3 cellular contexts compared by ENCODE assay signal in the genomic region with DNA sequence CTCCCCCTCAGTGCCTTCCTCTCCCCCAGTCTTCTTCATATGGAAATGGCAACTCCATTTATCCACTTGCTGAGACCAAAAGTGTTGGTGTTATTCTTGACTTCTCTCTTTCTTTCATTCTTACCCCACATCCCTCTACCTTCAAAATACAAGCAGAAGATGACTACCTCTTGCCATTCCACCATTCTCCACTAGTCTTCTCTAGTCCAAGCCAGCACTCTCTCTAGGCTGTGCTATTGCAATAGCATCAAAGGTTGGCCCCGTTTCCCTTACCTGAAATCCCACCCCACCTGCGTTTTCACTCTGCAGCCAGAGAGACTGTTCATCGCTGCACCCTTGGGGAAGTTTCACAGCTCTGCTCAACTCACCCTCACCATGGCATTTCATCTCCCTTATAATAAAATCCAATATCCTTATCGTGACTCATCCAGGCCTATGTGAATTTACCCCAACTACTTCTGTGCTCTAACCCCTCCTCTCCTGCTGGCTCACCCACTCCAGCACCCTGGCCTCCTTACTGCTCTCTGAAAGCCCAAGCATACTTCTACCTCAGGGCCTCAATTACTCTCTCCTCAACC.
TF ChIP-seq lines count a peak whose summit lies in the region.

No MANE protein-coding gene starts in this region.

TF ChIP-seq in SK-N-SH, 30 proteins besides CTCF, POLR2A, EP300 and RAD21:
- TF ChIP-seq TEAD4 (IDR thresholded peaks at IDR 0.05; ENCODE audit: borderline replicate concordance, insufficient read depth) (no peak), SMC3 (IDR thresholded peaks at IDR 0.05; ENCODE audit: low read depth, low read length) (no peak), MXI1 (IDR thresholded peaks at IDR 0.05; ENCODE audit: low read depth, low read length) (no peak), FOXJ3 (CRISPR knock-in tag; IDR thresholded peaks at IDR 0.05) (no peak), CHD2 (IDR thresholded peaks at IDR 0.05; ENCODE audit: low read length, partially characterized antibody) (no peak), TAF1 (IDR thresholded peaks at IDR 0.05; ENCODE audit: borderline replicate concordance, low read depth, low read length) (no peak), FOXM1 (IDR thresholded peaks at IDR 0.05; ENCODE audit: low read depth) (no peak)

TF ChIP-seq in SK-N-SH treated with all-trans-retinoic acid at 6 μM for 48 hours, 23 proteins besides CTCF, POLR2A, EP300 and RAD21:
- TF ChIP-seq TCF4 (CRISPR knock-in tag; IDR thresholded peaks at IDR 0.05; ENCODE audit: borderline replicate concordance) (no peak), RARB (CRISPR knock-in tag; IDR thresholded peaks at IDR 0.05) (no peak), CSRNP3 (CRISPR knock-in tag; IDR thresholded peaks at IDR 0.05) (no peak), GLIS3 (CRISPR knock-in tag; IDR thresholded peaks at IDR 0.05) (no peak), TOX (CRISPR knock-in tag; IDR thresholded peaks at IDR 0.05; ENCODE audit: borderline replicate concordance) (no peak)
- TF ChIP-seq, protein P1, sequence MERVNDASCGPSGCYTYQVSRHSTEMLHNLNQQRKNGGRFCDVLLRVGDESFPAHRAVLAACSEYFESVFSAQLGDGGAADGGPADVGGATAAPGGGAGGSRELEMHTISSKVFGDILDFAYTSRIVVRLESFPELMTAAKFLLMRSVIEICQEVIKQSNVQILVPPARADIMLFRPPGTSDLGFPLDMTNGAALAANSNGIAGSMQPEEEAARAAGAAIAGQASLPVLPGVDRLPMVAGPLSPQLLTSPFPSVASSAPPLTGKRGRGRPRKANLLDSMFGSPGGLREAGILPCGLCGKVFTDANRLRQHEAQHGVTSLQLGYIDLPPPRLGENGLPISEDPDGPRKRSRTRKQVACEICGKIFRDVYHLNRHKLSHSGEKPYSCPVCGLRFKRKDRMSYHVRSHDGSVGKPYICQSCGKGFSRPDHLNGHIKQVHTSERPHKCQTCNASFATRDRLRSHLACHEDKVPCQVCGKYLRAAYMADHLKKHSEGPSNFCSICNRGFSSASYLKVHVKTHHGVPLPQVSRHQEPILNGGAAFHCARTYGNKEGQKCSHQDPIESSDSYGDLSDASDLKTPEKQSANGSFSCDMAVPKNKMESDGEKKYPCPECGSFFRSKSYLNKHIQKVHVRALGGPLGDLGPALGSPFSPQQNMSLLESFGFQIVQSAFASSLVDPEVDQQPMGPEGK (CRISPR knock-in tag; IDR thresholded peaks at IDR 0.05; ENCODE audit: borderline replicate concordance) = no peak

TF ChIP-seq in K562, 482 proteins besides CTCF, POLR2A, EP300 and RAD21:
- no peak for TF ChIP-seq HDAC3 (IDR thresholded peaks at IDR 0.05; ENCODE audit: borderline replicate concordance, partially characterized antibody)
- TF ChIP-seq NFATC3 (IDR thresholded peaks at IDR 0.05) = no peak
- no peak for TF ChIP-seq PYGO2 (tag; IDR thresholded peaks at IDR 0.05)
- TF ChIP-seq, protein P2, sequence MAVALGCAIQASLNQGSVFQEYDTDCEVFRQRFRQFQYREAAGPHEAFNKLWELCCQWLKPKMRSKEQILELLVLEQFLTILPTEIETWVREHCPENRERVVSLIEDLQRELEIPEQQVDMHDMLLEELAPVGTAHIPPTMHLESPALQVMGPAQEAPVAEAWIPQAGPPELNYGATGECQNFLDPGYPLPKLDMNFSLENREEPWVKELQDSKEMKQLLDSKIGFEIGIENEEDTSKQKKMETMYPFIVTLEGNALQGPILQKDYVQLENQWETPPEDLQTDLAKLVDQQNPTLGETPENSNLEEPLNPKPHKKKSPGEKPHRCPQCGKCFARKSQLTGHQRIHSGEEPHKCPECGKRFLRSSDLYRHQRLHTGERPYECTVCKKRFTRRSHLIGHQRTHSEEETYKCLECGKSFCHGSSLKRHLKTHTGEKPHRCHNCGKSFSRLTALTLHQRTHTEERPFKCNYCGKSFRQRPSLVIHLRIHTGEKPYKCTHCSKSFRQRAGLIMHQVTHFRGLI (CRISPR knock-in tag; IDR thresholded peaks at IDR 0.05) = no peak
- TF ChIP-seq, protein P3, sequence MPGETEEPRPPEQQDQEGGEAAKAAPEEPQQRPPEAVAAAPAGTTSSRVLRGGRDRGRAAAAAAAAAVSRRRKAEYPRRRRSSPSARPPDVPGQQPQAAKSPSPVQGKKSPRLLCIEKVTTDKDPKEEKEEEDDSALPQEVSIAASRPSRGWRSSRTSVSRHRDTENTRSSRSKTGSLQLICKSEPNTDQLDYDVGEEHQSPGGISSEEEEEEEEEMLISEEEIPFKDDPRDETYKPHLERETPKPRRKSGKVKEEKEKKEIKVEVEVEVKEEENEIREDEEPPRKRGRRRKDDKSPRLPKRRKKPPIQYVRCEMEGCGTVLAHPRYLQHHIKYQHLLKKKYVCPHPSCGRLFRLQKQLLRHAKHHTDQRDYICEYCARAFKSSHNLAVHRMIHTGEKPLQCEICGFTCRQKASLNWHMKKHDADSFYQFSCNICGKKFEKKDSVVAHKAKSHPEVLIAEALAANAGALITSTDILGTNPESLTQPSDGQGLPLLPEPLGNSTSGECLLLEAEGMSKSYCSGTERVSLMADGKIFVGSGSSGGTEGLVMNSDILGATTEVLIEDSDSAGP (CRISPR knock-in tag; IDR thresholded peaks at IDR 0.05) = no peak
- no peak for TF ChIP-seq ZNF239 (CRISPR knock-in tag; IDR thresholded peaks at IDR 0.05)
- TF ChIP-seq TAF9B (IDR thresholded peaks at IDR 0.05; ENCODE audit: partially characterized antibody) = no peak
- TF ChIP-seq CHD4 (IDR thresholded peaks at IDR 0.05; ENCODE audit: insufficient read depth, insufficient replicate concordance, low read depth, low read length, poor library complexity, severe bottlenecking) = no peak
- TF ChIP-seq ZBTB9 (CRISPR knock-in tag; IDR thresholded peaks at IDR 0.05) = no peak
- TF ChIP-seq HCFC1 (IDR thresholded peaks at IDR 0.05; ENCODE audit: low read depth, low read length) = no peak
